6 cellular contexts compared by ENCODE assay signal in the genomic region with DNA sequence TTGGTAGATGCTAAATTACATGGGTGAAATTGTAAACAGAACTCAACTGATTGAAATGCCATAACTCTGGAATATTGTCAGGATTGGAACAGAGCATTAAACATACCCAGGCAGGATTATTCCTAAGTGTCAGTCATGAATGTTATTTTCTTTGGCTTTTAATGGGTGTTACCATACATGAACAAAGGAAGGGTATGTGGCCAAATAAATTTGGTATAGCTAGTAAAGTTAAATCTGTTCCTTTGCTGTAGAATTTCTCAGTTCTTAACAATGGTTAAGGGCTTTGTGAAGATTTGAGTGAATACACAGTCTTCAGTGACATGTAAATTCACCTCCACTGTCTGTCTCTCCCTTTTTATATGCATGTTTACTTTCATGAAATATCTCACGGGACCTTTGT.
"Had no signal": no experiment of that assay in that cellular context is flagged by ENCODE, and none has a peak within 500 bp of the region (broad histone marks: within the 10 kb centered on the region; RNA-seq: fewer than 3 reads in every experiment).

No MANE protein-coding gene starts in this region.

- DNase-seq: GM23248, GOT3, H7, H9, HCEC 1CT, HFFc6 had no signal
